Comparison of ENCODE assay signal across 8 cellular contexts in the genomic region with DNA sequence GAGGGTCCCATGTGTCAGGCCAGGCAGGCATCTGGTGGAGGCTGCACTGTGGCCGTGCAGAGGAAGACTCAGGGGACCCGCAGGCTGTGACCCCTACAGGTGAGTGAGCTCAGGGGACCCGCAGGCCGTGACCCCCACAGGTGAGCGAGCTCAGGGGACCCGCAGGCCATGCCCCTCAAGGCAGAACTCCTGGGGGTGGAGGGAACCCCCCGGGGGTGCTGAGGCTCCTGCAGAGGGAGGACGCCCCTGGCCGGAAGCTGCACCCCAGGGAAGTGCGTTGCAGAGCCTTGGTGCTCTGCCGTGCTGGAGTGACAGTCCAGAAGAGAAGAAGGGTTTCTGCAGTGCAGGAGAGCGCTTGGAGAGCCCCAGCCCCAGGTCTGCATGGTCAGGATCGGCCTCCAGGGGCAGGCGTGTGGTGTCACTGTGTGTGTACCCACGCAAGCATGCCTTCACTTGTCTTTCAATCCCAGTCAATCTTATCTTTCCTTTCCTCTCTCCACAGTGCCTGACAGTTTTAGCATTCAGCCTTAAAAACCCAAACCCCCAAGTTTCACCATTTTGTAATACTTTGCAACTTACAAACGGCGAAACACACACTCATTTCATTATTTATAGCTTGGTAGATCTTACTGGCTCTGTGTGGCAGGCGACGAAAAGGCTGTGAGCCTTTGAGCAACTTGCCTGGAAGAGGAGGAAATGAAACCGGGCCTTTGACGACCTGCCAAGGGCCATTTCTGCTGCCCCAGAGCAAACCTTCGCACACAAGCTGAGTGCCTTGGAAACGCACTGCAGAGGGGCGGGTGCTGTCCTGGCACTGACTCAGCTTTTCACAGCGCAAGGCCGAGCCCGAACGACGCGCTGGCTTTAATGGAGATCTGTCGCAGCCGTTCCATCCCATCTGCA.
DNase-seq lines count a peak whose midpoint lies in the region; ATAC-seq lines count a peak whose summit lies in the region.

No MANE protein-coding gene starts in this region.

- intact Hi-C loops in Right ventricle myocardium inferior (cut with DNase I): loop anchor here (2.0 to 5.0 kb wide), 3 partner anchors 223 to 444 kb away; no protein-coding TSS in a partner anchor

- ATAC-seq in Right ventricle myocardium inferior: peak; percentile 52
- no peak for ATAC-seq in GM21367 (IDR thresholded peaks at IDR 0.05; ENCODE audit: unreplicated experiment)

- DNase-seq in HuH-7 (ENCODE audit: low spot score) (peak; percentile 26), SK-N-DZ (ENCODE audit: low spot score) (peak; percentile 77), Right ventricle myocardium inferior (ENCODE audit: missing footprints) (peak; percentile 81), skeletal muscle cell (ENCODE audit: low read depth) (peak; percentile 53), NK-92 (lab: John Stamatoyannopoulos, UW; ENCODE audit: unreplicated experiment) (no peak), retina (no peak), epidermal melanocyte (ENCODE audit: insufficient read length, low spot score) (no peak)

- H3K4me3 ChIP-seq in skeletal muscle cell (ENCODE audit: low read depth, low read length): peak overlapping the region; percentile 23

Comparison
In these comparisons a context has a peak if more than half of its experiments do, and no peak if none do; other contexts are left out.
1. DNase-seq: peak in HuH-7 (single experiment), SK-N-DZ (single experiment), Right ventricle myocardium inferior (single experiment) and skeletal muscle cell (single experiment); none in NK-92 (single experiment), retina (single experiment) and epidermal melanocyte (single experiment).